Comparison of ENCODE assay signal across 23 cellular contexts in the genomic region with DNA sequence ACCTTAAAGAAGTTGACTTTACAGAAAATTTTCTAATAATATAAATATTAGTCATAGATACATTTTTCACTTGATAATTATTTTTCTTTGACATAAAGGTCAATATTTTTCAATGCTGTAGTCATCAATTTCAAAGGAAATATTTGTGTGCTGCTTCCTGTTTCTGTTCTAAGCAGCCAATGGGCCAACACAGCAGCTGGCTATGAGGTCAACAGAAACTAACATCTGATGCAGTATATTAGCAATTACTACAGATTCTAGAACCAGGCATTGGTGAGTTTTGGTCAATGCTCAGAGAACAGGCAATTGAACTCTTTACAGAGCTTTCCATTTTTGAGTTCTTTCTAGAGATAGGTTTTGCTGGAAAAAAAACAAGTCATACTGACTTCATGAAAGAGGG.
"Had no signal": no experiment of that assay in that cellular context is flagged by ENCODE, and none has a peak within 500 bp of the region (broad histone marks: within the 10 kb centered on the region; RNA-seq: fewer than 3 reads in every experiment).

No MANE protein-coding gene starts in this region.

- H3K4me3 Mint-ChIP-seq: activated CD4-positive, alpha-beta memory T cell treated with anti-CD3 and anti-CD28 coated beads, Interleukin-2, amount 10 ng/mL, durations not matched to agents 7 days and 5 days; activated CD4-positive, alpha-beta T cell treated with anti-CD3 and anti-CD28 coated beads for 36 hours; activated naive CD4-positive, alpha-beta T cell treated with anti-CD3 and anti-CD28 coated beads for 36 hours; activated naive CD8-positive, alpha-beta T cell; activated T-helper 17 cell treated with anti-CD3 and anti-CD28 coated beads, Interleukin-2, amount 50 U/mL, for 72 hours; brain; T-cell had no signal

- H3K27ac Mint-ChIP-seq: activated CD4-positive, alpha-beta memory T cell treated with anti-CD3 and anti-CD28 coated beads, Interleukin-2, amount 10 ng/mL, durations not matched to agents 7 days and 5 days; activated CD4-positive, alpha-beta T cell treated with anti-CD3 and anti-CD28 coated beads for 36 hours; activated naive CD4-positive, alpha-beta T cell treated with anti-CD3 and anti-CD28 coated beads for 36 hours; activated naive CD8-positive, alpha-beta T cell; activated T-helper 17 cell treated with anti-CD3 and anti-CD28 coated beads, Interleukin-2, amount 50 U/mL, for 72 hours; T-cell had no signal

- DNase-seq: activated CD4-positive, alpha-beta memory T cell treated with anti-CD3 and anti-CD28 coated beads, Interleukin-2, amount 10 ng/mL, durations not matched to agents 7 days and 5 days; activated CD4-positive, alpha-beta T cell treated with anti-CD3 and anti-CD28 coated beads for 36 hours; activated CD4-positive, alpha-beta T cell treated with anti-CD3 and anti-CD28 coated beads, Interleukin-2, amount 50 U/mL, for 1 hour; activated gamma-delta T cell; activated naive CD4-positive, alpha-beta T cell treated with anti-CD3 and anti-CD28 coated beads for 36 hours; activated T-cell treated with anti-CD3 and anti-CD28 coated beads for 4 hours; activated T-cell treated with anti-CD3 and anti-CD28 coated beads, Interleukin-2, amount 50 U/mL, for 48 hours; amygdala; Karpas-422; NCI-H1105 treated with DMSO at 0.1 percent for 48 hours; NCI-H1436 treated with DMSO at 0.1 percent for 48 hours; NCI-H187; NCI-H2081; NCI-H510A treated with DMSO at 0.1 percent for 48 hours; SIG-M5; T-cell; T-helper 2 cell; T1000; WERI-Rb-1 had no signal

- H3K4me1 Mint-ChIP-seq: activated CD4-positive, alpha-beta memory T cell treated with anti-CD3 and anti-CD28 coated beads, Interleukin-2, amount 10 ng/mL, durations not matched to agents 7 days and 5 days; activated CD4-positive, alpha-beta T cell treated with anti-CD3 and anti-CD28 coated beads for 36 hours; activated T-helper 17 cell treated with anti-CD3 and anti-CD28 coated beads, Interleukin-2, amount 50 U/mL, for 72 hours; T-cell had no signal

- H3K27me3 Mint-ChIP-seq: activated CD4-positive, alpha-beta memory T cell treated with anti-CD3 and anti-CD28 coated beads, Interleukin-2, amount 10 ng/mL, durations not matched to agents 7 days and 5 days; activated CD4-positive, alpha-beta T cell treated with anti-CD3 and anti-CD28 coated beads for 36 hours; activated naive CD8-positive, alpha-beta T cell; activated T-helper 17 cell treated with anti-CD3 and anti-CD28 coated beads, Interleukin-2, amount 50 U/mL, for 72 hours; brain had no signal

- ATAC-seq: activated CD4-positive, alpha-beta T cell treated with anti-CD3 and anti-CD28 coated beads for 36 hours; activated T-helper 17 cell treated with anti-CD3 and anti-CD28 coated beads, Interleukin-2, amount 50 U/mL, for 72 hours; T-cell had no signal

- H3K4me3 ChIP-seq: cardiac muscle cell had no signal

- H3K36me3 Mint-ChIP-seq: activated naive CD8-positive, alpha-beta T cell; brain; T-cell had no signal
